Comparison of ENCODE assay signal across 24 cellular contexts in the genomic region with DNA sequence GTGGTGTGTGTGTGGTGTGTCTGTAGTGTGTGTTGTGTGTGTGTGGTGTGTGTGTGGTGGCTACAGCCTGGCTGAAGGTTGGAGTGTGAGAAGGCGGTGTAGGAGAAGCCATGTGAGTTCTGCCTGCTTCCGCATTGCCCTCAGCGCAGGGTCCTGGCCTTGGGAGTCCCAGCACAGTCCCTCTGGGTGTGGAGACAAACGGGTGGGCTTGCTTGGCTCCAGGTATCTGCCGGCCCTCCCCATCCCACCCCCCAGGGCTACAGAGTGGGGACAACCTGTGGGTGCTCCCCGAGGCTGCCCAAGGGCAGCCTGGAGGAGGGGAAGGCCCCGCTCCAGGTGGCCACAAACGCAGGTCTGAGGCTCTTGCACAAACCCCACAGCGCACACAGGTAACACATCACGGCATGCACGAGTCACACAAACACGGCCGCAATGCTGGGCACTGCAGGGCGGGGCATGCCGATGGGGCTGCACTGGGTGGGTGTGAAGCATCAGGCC. TPM values are rescaled to one million over a fixed set of nuclear protein-coding genes. Genes with fewer than 3 reads are reported as not detected.
DNase-seq lines count a peak whose midpoint lies in the region; ATAC-seq and TF ChIP-seq lines count a peak whose summit lies in the region.
"Had no signal": no experiment of that assay in that cellular context is flagged by ENCODE, and none has a peak within 500 bp of the region (broad histone marks: within the 10 kb centered on the region; RNA-seq: fewer than 3 reads in every experiment).

No MANE protein-coding gene starts in this region.

- no peak for ATAC-seq in upper lobe of left lung (ENCODE audit: low FRiP score in 2 of 2)
- no peak for ATAC-seq in GM18858 (IDR thresholded peaks at IDR 0.05; ENCODE audit: unreplicated experiment)
- ATAC-seq: A549, PC-3, SK-N-SH treated with all-trans-retinoic acid at 6 μM for 48 hours had no signal

- DNase-seq in H7 (peak; percentile 55), NT2/D1 (ENCODE audit: low read depth, low spot score) (no peak), neural progenitor cell (ENCODE audit: low spot score) (no peak), upper lobe of left lung (peak; percentile 17 to 70), esophagus squamous epithelium (lab: John Stamatoyannopoulos, UW) (no peak), NCI-H526 (lab: John Stamatoyannopoulos, UW) (no peak)
- DNase-seq: Calu3, DND-41, HFFc6, Karpas-422, NCI-H1105, NCI-H1436 treated with DMSO at 0.1 percent for 48 hours, NCI-H187 treated with DMSO at 0.1 percent for 48 hours, NCI-H2171 treated with DMSO at 0.1 percent for 48 hours, NCI-H345, NCI-H524, NCI-H774, PC-3, SJCRH30 had no signal

- H3K27ac ChIP-seq in neural progenitor cell = no peak overlapping the region
- peak overlapping the region in 2 of 4 donors; percentile 79 to 87 for H3K27ac ChIP-seq in upper lobe of left lung
- no peak overlapping the region for H3K27ac ChIP-seq in esophagus squamous epithelium
- H3K27ac ChIP-seq: A549, HL-60, SJCRH30 had no signal

- H3K79me2 ChIP-seq in neural progenitor cell (ENCODE audit: low read depth) = no peaks in the 10 kb centered on the region

- H3K4me3 Mint-ChIP-seq in neural progenitor cell = peak overlapping the region; percentile 52
- H3K4me3 Mint-ChIP-seq: B cell, HFFc6 had no signal

- TF ChIP-seq EP300 in upper lobe of left lung (IDR thresholded peaks at IDR 0.05) = no peak

- peaks cover 22% of the 10 kb centered on the region for H3K9me3 Mint-ChIP-seq in neural progenitor cell

- H3K4me1 Mint-ChIP-seq in neural progenitor cell = peaks cover 10% of the 10 kb centered on the region

- H3K36me3 Mint-ChIP-seq in neural progenitor cell = no peaks in the 10 kb centered on the region

- intact Hi-C loops in esophagus squamous epithelium (cut with DNase I) = no loop called here

- H3K27me3 ChIP-seq in H7 (ENCODE audit: control insufficient read depth, insufficient read depth, low read length) (no peaks in the 10 kb centered on the region), NT2/D1 (ENCODE audit: insufficient read depth, insufficient read length) (peaks cover 2% of the 10 kb centered on the region), neural progenitor cell (no peaks in the 10 kb centered on the region), upper lobe of left lung (no peaks in the 10 kb centered on the region), esophagus squamous epithelium (peaks cover 0 to 3% (median 0%) of the 10 kb centered on the region in 4 donors)
- H3K27me3 ChIP-seq: SJCRH30 had no signal

- 78 to 93% methylated on average over 10 of the region's 15 CpGs for WGBS in upper lobe of left lung, 2 donors
- 100% methylated on average over 1 to 3 of the region's 15 CpGs for WGBS in esophagus squamous epithelium, 2 donors

- H3K9ac ChIP-seq in NT2/D1 (ENCODE audit: insufficient read length, low read depth) (peak overlapping the region; percentile 51), neural progenitor cell (no peak overlapping the region)

- TF ChIP-seq CTCF in neural progenitor cell (IDR thresholded peaks at IDR 0.05) (no peak), upper lobe of left lung (IDR thresholded peaks at IDR 0.05) (no peak), esophagus squamous epithelium (IDR thresholded peaks at IDR 0.05) (no peak)

- no peak for TF ChIP-seq POLR2A in upper lobe of left lung (IDR thresholded peaks at IDR 0.05)
- TF ChIP-seq POLR2A in esophagus squamous epithelium (IDR thresholded peaks at IDR 0.05) = no peak

- H2AFZ ChIP-seq in neural progenitor cell (replicated peaks) = no peak overlapping the region

- H3K4me2 ChIP-seq in neural progenitor cell = no peak overlapping the region
- H3K4me2 ChIP-seq: A549 had no signal

- peaks cover 23% of the 10 kb centered on the region for H3K4me1 ChIP-seq in NT2/D1 (ENCODE audit: insufficient read depth, insufficient read length)
- H3K4me1 ChIP-seq in neural progenitor cell = no peaks in the 10 kb centered on the region
- H3K4me1 ChIP-seq in upper lobe of left lung = peaks cover 14 to 19% (median 16%) of the 10 kb centered on the region in 4 donors
- H3K4me1 ChIP-seq in esophagus squamous epithelium = peaks cover 11 to 26% (median 21%) of the 10 kb centered on the region in 3 donors
- H3K4me1 ChIP-seq: A549, SJCRH30 had no signal

- no peak overlapping the region for H3K4me3 ChIP-seq in H7 (ENCODE audit: insufficient read depth, low read depth, low read length)
- H3K4me3 ChIP-seq in NT2/D1 (ENCODE audit: insufficient read length, low read depth) = no peak overlapping the region
- H3K4me3 ChIP-seq in neural progenitor cell = no peak overlapping the region
- no peak overlapping the region for H3K4me3 ChIP-seq in upper lobe of left lung
- no peak overlapping the region for H3K4me3 ChIP-seq in esophagus squamous epithelium
- H3K4me3 ChIP-seq: A549, SJCRH30 had no signal

- peak overlapping the region; percentile 5 for H3K27ac Mint-ChIP-seq in neural progenitor cell
- H3K27ac Mint-ChIP-seq: B cell, HFFc6 had no signal

- no peaks in the 10 kb centered on the region for H3F3A ChIP-seq in neural progenitor cell (ENCODE audit: low read depth)

- H3K27me3 Mint-ChIP-seq in neural progenitor cell (ENCODE audit: insufficient read depth, low read depth) = peaks cover 16% of the 10 kb centered on the region

- H4K20me1 ChIP-seq in neural progenitor cell (ENCODE audit: low read depth) = no peaks in the 10 kb centered on the region

- H3K36me3 ChIP-seq in H7 (replicated peaks; ENCODE audit: control insufficient read depth, insufficient read depth, low read length) (no peaks in the 10 kb centered on the region), NT2/D1 (ENCODE audit: insufficient read depth, insufficient read length, low read length) (no peaks in the 10 kb centered on the region), neural progenitor cell (no peaks in the 10 kb centered on the region), upper lobe of left lung (no peaks in the 10 kb centered on the region), esophagus squamous epithelium (no peaks in the 10 kb centered on the region)
- H3K36me3 ChIP-seq: SJCRH30 had no signal

- H3K9me3 ChIP-seq in NT2/D1 (ENCODE audit: insufficient read depth, low read length) (peaks cover 17% of the 10 kb centered on the region), neural progenitor cell (ENCODE audit: low read depth) (no peaks in the 10 kb centered on the region), upper lobe of left lung (peaks cover 0 to 7% (median 0%) of the 10 kb centered on the region in 4 donors), esophagus squamous epithelium (peaks cover 0 to 11% (median 3%) of the 10 kb centered on the region in 3 donors)
- H3K9me3 ChIP-seq: SJCRH30 had no signal

RNA-seq across cellular contexts. Expression of gene ADARB1, which starts 31.7 kb away (rescaled TPM):
- 5.5 and 8.0 TPM in 2 replicates for total RNA-seq in H7 (2014; rRNA removed; shearing (Covaris generic))
- total RNA-seq in neural progenitor cell (ENCODE audit: low replicate concordance) (5.1 and 8.4 TPM in 2 replicates), upper lobe of left lung (10 to 100 TPM; 26.5 to 94.3 (median 42.4) TPM), esophagus squamous epithelium (10 to 100 TPM in 1 of 4 donors, 1 to 10 TPM in 3; 3.4 to 15.6 (median 5.7) TPM)

Comparison
In these comparisons a context has a peak if more than half of its experiments do, and no peak if none do; other contexts are left out.
1. DNase-seq: peak in H7 (single experiment) and upper lobe of left lung (2 of 2); none in NT2/D1 (single experiment), neural progenitor cell (single experiment), esophagus squamous epithelium (single experiment) and NCI-H526 (0 of 2).